Comparison of ENCODE assay signal across 15 cellular contexts in genomic region chr20:20695250-20695816, GRCh38.
"Had no signal": no experiment of that assay in that cellular context is flagged by ENCODE, and none has a peak within 500 bp of the region (broad histone marks: within the 10 kb centered on the region; RNA-seq: fewer than 3 reads in every experiment).

No MANE protein-coding gene starts in this region.

- ATAC-seq: activated CD4-positive, CD25-positive, alpha-beta regulatory T cell treated with anti-CD3 and anti-CD28 coated beads, Interleukin-2, amount 50 U/mL, for 24 hours; activated T-cell treated with anti-CD3 and anti-CD28 coated beads, Interleukin-2, amount 50 U/mL, for 4 hours had no signal

- H3K9me3 Mint-ChIP-seq: activated T-cell treated with anti-CD3 and anti-CD28 coated beads, Interleukin-2, amount 50 U/mL, for 4 hours; immature natural killer cell; naive B cell had no signal

- FAIRE-seq: colon had no signal

- DNase-seq: activated CD4-positive, alpha-beta T cell treated with anti-CD3 and anti-CD28 coated beads, Interleukin-2, amount 50 U/mL, for 4 hours; activated effector memory CD4-positive, alpha-beta T cell treated with anti-CD3 and anti-CD28 coated beads, Interleukin-2, amount 50 U/mL, for 16 hours; activated naive CD8-positive, alpha-beta T cell treated with anti-CD3 and anti-CD28 coated beads, Interleukin-2, amount 10 ng/mL, durations not matched to agents 7 days and 5 days; activated T-cell treated with anti-CD3 and anti-CD28 coated beads, Interleukin-2, amount 50 U/mL, for 4 hours; aorta; effector CD4-positive, alpha-beta T cell; hypothalamus; immature natural killer cell; lower lobe of right lung; naive B cell had no signal

- H3K4me3 Mint-ChIP-seq: activated naive CD8-positive, alpha-beta T cell treated with anti-CD3 and anti-CD28 coated beads, Interleukin-2, amount 10 ng/mL, durations not matched to agents 7 days and 5 days; activated T-cell treated with anti-CD3 and anti-CD28 coated beads, Interleukin-2, amount 50 U/mL, for 4 hours; immature natural killer cell; naive B cell had no signal

- H3K36me3 Mint-ChIP-seq: naive B cell had no signal

- H3K27ac ChIP-seq: lower lobe of right lung, right atrium auricular region, tibial nerve had no signal

- H3K27me3 Mint-ChIP-seq: activated naive CD8-positive, alpha-beta T cell treated with anti-CD3 and anti-CD28 coated beads, Interleukin-2, amount 10 ng/mL, durations not matched to agents 7 days and 5 days; naive B cell had no signal

- H3K4me3 ChIP-seq: lower lobe of right lung, right atrium auricular region, smooth muscle cell, tibial nerve had no signal

- H3K27me3 ChIP-seq: right atrium auricular region, tibial nerve had no signal

- H3K36me3 ChIP-seq: lower lobe of right lung, right atrium auricular region, tibial nerve had no signal

- H3K27ac Mint-ChIP-seq: activated naive CD8-positive, alpha-beta T cell treated with anti-CD3 and anti-CD28 coated beads, Interleukin-2, amount 10 ng/mL, durations not matched to agents 7 days and 5 days; immature natural killer cell had no signal

- H3K9me3 ChIP-seq: lower lobe of right lung, right atrium auricular region, tibial nerve had no signal
